Comparison of ENCODE assay signal across 18 cellular contexts in genomic region chr16:16020291-16020690, GRCh38.
DNase-seq lines count a peak whose midpoint lies in the region; ATAC-seq, FAIRE-seq and TF ChIP-seq lines count a peak whose summit lies in the region.
"Had no signal": no experiment of that assay in that cellular context is flagged by ENCODE, and none has a peak within 500 bp of the region (broad histone marks: within the 10 kb centered on the region; RNA-seq: fewer than 3 reads in every experiment).

No MANE protein-coding gene starts in this region.

- no TSS peak for BruUV-seq in Panc1 (replicated peaks; lab: Mats Ljungman, UMichigan)

- intact Hi-C loops in Panc1 (cut with micrococcal nuclease; ENCODE audit: unreplicated experiment) = loop anchor here (5.0 kb wide), 1 partner anchor 243 kb away; no protein-coding TSS in a partner anchor
- intact Hi-C loops in esophagus muscularis mucosa (cut with DNase I) = no loop called here
- intact Hi-C loops in activated CD8-positive, alpha-beta T cell treated with anti-CD3 and anti-CD28 coated beads for 36 hours (cut with micrococcal nuclease) = loop anchor here (10.0 kb wide), 1 partner anchor 55 kb away; no protein-coding TSS in a partner anchor

- H3K9ac ChIP-seq in GM23248 = no peak overlapping the region

- CTCF ChIA-PET in A549 (lab: Yijun Ruan, JAX) = interaction anchor here (0.9 to 2.2 kb wide), 3 partner anchors 11 to 146 kb away, joined by 4 to 6 read pairs (median 5); no protein-coding TSS in a partner anchor
- CTCF ChIA-PET in Panc1 (lab: Charles Lee) = interaction anchor here (0.6 kb wide), 1 partner anchor 108 kb away, joined by 17 read pairs; no protein-coding TSS in a partner anchor
- CTCF ChIA-PET in activated CD8-positive, alpha-beta T cell treated with anti-CD3 and anti-CD28 coated beads for 36 hours (lab: Charles Lee) = no interaction called here

- peaks cover 31% of the 10 kb centered on the region for H3K4me1 Mint-ChIP-seq in activated CD8-positive, alpha-beta T cell treated with anti-CD3 and anti-CD28 coated beads for 36 hours (ENCODE audit: low read depth)

- TF ChIP-seq CTCF in A549 (IDR thresholded peaks at IDR 0.05) (no peak), Panc1 (IDR thresholded peaks at IDR 0.05) (no peak), esophagus muscularis mucosa (IDR thresholded peaks at IDR 0.05) (no peak)
- no peak for TF ChIP-seq CTCF in activated CD8-positive, alpha-beta T cell treated with anti-CD3 and anti-CD28 coated beads for 36 hours (IDR thresholded peaks at IDR 0.05)

- no peaks in the 10 kb centered on the region for H3K27me3 Mint-ChIP-seq in activated CD8-positive, alpha-beta T cell treated with anti-CD3 and anti-CD28 coated beads for 36 hours
- H3K27me3 Mint-ChIP-seq: CD4-positive, alpha-beta memory T cell had no signal

- H3F3A ChIP-seq in GM23248 (ENCODE audit: insufficient read depth) = peaks cover 24% of the 10 kb centered on the region

- H4K20me1 ChIP-seq in GM23248 (ENCODE audit: insufficient read depth) = no peaks in the 10 kb centered on the region

- DNase-seq in A549 (ENCODE audit: low read depth in 1 of 2, low spot score in 1 of 2) (no peak), GM23248 (no peak), Panc1 (ENCODE audit: low read depth, low spot score) (no peak), esophagus muscularis mucosa (ENCODE audit: extremely low spot score) (no peak), erythroblast (lab: John Stamatoyannopoulos, UW) (no peak), NCI-H345 (lab: John Stamatoyannopoulos, UW) (no peak)
- no peak for DNase-seq in activated CD8-positive, alpha-beta T cell treated with anti-CD3 and anti-CD28 coated beads for 36 hours
- DNase-seq: 8988T; CD4-positive, alpha-beta memory T cell; DMS79 treated with DMSO at 0.1 percent for 48 hours; NCI-H146; NCI-H69; Peyer's patch; SHP77 had no signal

- no peaks in the 10 kb centered on the region for H3K9me3 Mint-ChIP-seq in activated CD8-positive, alpha-beta T cell treated with anti-CD3 and anti-CD28 coated beads for 36 hours
- H3K9me3 Mint-ChIP-seq: CD4-positive, alpha-beta memory T cell had no signal

- H3K4me2 ChIP-seq in A549 = peak overlapping the region; percentile 67
- no peak overlapping the region for H3K4me2 ChIP-seq in GM23248 (ENCODE audit: unreplicated experiment)

- H3K27ac ChIP-seq in A549 = peak overlapping the region; percentile 95 to 97
- H3K27ac ChIP-seq in GM23248 = 0 out of 2 replicates have a peak overlapping the region, but pooled peaks have one; percentile 61
- H3K27ac ChIP-seq in Panc1 (ENCODE audit: low read length) = peak overlapping the region; percentile 95
- H3K27ac ChIP-seq in esophagus muscularis mucosa (replicated peaks in 1 of 4) = peak overlapping the region; percentile 82 to 87 (median 85)
- H3K27ac ChIP-seq: Peyer's patch had no signal

- no peak for TF ChIP-seq POLR2A in A549 (IDR thresholded peaks at IDR 0.05; ENCODE audit: low read length)
- no peak for TF ChIP-seq POLR2A in esophagus muscularis mucosa (IDR thresholded peaks at IDR 0.05; ENCODE audit: low read depth)
- no peak for TF ChIP-seq POLR2A in erythroblast (IDR thresholded peaks at IDR 0.05; ENCODE audit: low read length)

- H3K4me3 ChIP-seq in A549 (peak overlapping the region; percentile 4; the same call in 1 of the 3 replicates), GM23248 (no peak overlapping the region), Panc1 (ENCODE audit: low read depth in 2 of 2, low read length in 2 of 2) (no peak overlapping the region), esophagus muscularis mucosa (no peak overlapping the region)
- H3K4me3 ChIP-seq: Peyer's patch had no signal

- peaks cover 53% of the 10 kb centered on the region for H3K79me2 ChIP-seq in GM23248 (ENCODE audit: insufficient read depth)

- no peak overlapping the region for H3K4me3 Mint-ChIP-seq in activated CD8-positive, alpha-beta T cell treated with anti-CD3 and anti-CD28 coated beads for 36 hours
- H3K4me3 Mint-ChIP-seq: CD4-positive, alpha-beta memory T cell had no signal

- no peaks in the 10 kb centered on the region for H3K9me2 ChIP-seq in GM23248 (ENCODE audit: insufficient read depth)

- no peak for TF ChIP-seq EP300 in A549 (IDR thresholded peaks at IDR 0.05)
- TF ChIP-seq EP300 in esophagus muscularis mucosa (IDR thresholded peaks at IDR 0.05) = no peak

- H3K27me3 ChIP-seq in GM23248 (replicated peaks; ENCODE audit: insufficient read depth) (no peaks in the 10 kb centered on the region), Panc1 (ENCODE audit: control insufficient read depth, insufficient read depth, low read length) (no peaks in the 10 kb centered on the region), esophagus muscularis mucosa (no peaks in the 10 kb centered on the region)
- H3K27me3 ChIP-seq: Peyer's patch had no signal

- 49% methylated on average over 3 of the region's 3 CpGs for WGBS in A549 (ENCODE audit: missing lambda C conversion rate)
- 83 to 84% methylated on average over 3 of the region's 3 CpGs for WGBS in GM23248 (ENCODE audit: low coverage in 1 of 2, low lambda C conversion rate in 2 of 2, missing lambda C conversion rate in 2 of 2), 2 experiments
- WGBS in esophagus muscularis mucosa = 97% methylated on average over 3 of the region's 3 CpGs

- H3K36me3 Mint-ChIP-seq in activated CD8-positive, alpha-beta T cell treated with anti-CD3 and anti-CD28 coated beads for 36 hours (ENCODE audit: low read depth) = peaks cover 54% of the 10 kb centered on the region

- H3K9me3 ChIP-seq in A549 = no peaks in the 10 kb centered on the region
- H3K9me3 ChIP-seq in GM23248 (ENCODE audit: low read depth) = no peaks in the 10 kb centered on the region
- no peaks in the 10 kb centered on the region for H3K9me3 ChIP-seq in Panc1 (ENCODE audit: control insufficient read depth, insufficient read depth, low read depth, low read length)
- no peaks in the 10 kb centered on the region for H3K9me3 ChIP-seq in esophagus muscularis mucosa
- H3K9me3 ChIP-seq: Peyer's patch had no signal

- FAIRE-seq in A549 (lab: Jason Lieb, UNC) = no peak
- FAIRE-seq: D721Med, G401.6, GM12892 had no signal

- no peak overlapping the region for H3K27ac Mint-ChIP-seq in activated CD8-positive, alpha-beta T cell treated with anti-CD3 and anti-CD28 coated beads for 36 hours

- no peak overlapping the region for H2AFZ ChIP-seq in GM23248

- POLR2A ChIA-PET in A549 (lab: Yijun Ruan, JAX) (no interaction called here), Panc1 (lab: Charles Lee) (no interaction called here)
- POLR2A ChIA-PET in activated CD8-positive, alpha-beta T cell treated with anti-CD3 and anti-CD28 coated beads for 36 hours (lab: Charles Lee) = no interaction called here

- peaks cover 98% of the 10 kb centered on the region for H3K4me1 ChIP-seq in A549
- H3K4me1 ChIP-seq in GM23248 (ENCODE audit: insufficient read depth) = peaks cover 34% of the 10 kb centered on the region
- H3K4me1 ChIP-seq in Panc1 (ENCODE audit: control insufficient read depth, insufficient read depth, low read length) = peaks cover 70% of the 10 kb centered on the region
- H3K4me1 ChIP-seq in esophagus muscularis mucosa = peaks cover 24 to 91% (median 81%) of the 10 kb centered on the region in 4 donors

- in situ Hi-C loops in GM23248 (cut with MboI) (no loop called here), Panc1 (cut with HindIII; ENCODE audit: low pct_unique_long_range_greater_than_20kb, low sequenced_read_pairs) (no loop called here)

- ATAC-seq in A549 (no peak), Panc1 (no peak), HG03521 (IDR thresholded peaks at IDR 0.05; ENCODE audit: unreplicated experiment) (no peak)
- no peak for ATAC-seq in activated CD8-positive, alpha-beta T cell treated with anti-CD3 and anti-CD28 coated beads for 36 hours

- H3K36me3 ChIP-seq in GM23248 (ENCODE audit: low read depth) = peaks cover 6% of the 10 kb centered on the region; the same call in 1 of the 2 replicates
- no peaks in the 10 kb centered on the region for H3K36me3 ChIP-seq in Panc1 (ENCODE audit: control insufficient read depth, insufficient read depth, low read length)
- peaks cover 15 to 56% (median 46%) of the 10 kb centered on the region in 4 donors for H3K36me3 ChIP-seq in esophagus muscularis mucosa

- TF ChIP-seq RAD21 in A549 (conservative IDR thresholded peaks at IDR 0.05 in 1 of 2, IDR thresholded peaks at IDR 0.05 in 1 of 2) = no peak

TF ChIP-seq in A549, 52 proteins besides CTCF, POLR2A, EP300 and RAD21:
- no peak for TF ChIP-seq RARB (CRISPR knock-in tag; IDR thresholded peaks at IDR 0.05)
- TF ChIP-seq KDM5A (IDR thresholded peaks at IDR 0.05) = no peak
- no peak for TF ChIP-seq POLR2AphosphoS2 (conservative IDR thresholded peaks at IDR 0.05; ENCODE audit: low read length)
